10 cellular contexts compared by ENCODE assay signal in the genomic region with DNA sequence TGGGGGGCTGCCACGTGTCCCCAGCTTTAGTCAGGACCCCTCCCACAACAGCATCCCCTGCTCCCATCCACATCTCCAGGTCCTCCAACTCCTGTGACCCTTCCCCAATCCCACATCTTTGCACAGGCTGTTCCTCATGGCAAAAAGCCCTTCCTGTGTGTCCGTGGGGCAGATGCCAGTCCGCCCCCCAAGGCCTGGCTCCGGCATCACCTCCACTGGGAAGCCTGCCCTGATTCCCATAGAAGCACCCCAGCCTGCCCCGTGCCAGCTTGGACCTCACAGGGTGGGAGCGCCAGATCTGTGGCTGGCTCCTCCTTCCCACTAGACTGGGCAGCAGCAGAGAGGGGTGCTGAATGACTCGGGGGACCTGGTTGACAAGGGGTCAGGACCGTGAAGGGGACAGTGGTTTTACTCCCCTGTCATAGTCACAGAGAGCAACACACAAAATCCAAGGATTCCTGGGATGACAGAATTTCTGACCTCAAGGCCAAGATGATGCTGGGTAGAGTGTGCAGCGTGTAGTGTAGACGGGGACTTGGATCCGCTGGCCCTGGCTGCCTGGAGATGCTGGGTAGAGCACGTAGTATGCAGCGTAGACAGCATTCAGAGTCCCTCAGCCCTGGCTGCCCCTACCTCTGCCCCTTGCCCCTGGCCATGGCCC. TPM values are rescaled to one million over a fixed set of nuclear protein-coding genes. Genes with fewer than 3 reads are reported as not detected.
A peak's percentile ranks its signal among the peaks of the same experiment; 100 is the strongest.
DNase-seq lines count a peak whose midpoint lies in the region; ATAC-seq and TF ChIP-seq lines count a peak whose summit lies in the region.
"Had no signal": no experiment of that assay in that cellular context is flagged by ENCODE, and none has a peak within 500 bp of the region (broad histone marks: within the 10 kb centered on the region; RNA-seq: fewer than 3 reads in every experiment).

No MANE protein-coding gene starts in this region.

- H3K27me3 Mint-ChIP-seq in MCF 10A (ENCODE audit: insufficient read depth, unreplicated experiment), result no peaks in the 10 kb centered on the region

- peaks cover 6% of the 10 kb centered on the region for H3K36me3 Mint-ChIP-seq in MCF 10A (ENCODE audit: insufficient read depth, unreplicated experiment)

- CTCF ChIA-PET in MCF 10A (lab: Yijun Ruan, JAX), result no interaction called here

- H3K27ac ChIP-seq in breast epithelium, result peak overlapping the region; percentile 40 to 79
- peak overlapping the region; percentile 97 for H3K27ac ChIP-seq in SJSA1
- peak overlapping the region; percentile 63 for H3K27ac ChIP-seq in lower lobe of right lung
- H3K27ac ChIP-seq in upper lobe of right lung, result peak overlapping the region; percentile 47
- H3K27ac ChIP-seq in hepatocyte, result no peak overlapping the region
- H3K27ac ChIP-seq: C4-2B had no signal

- H3K9me3 ChIP-seq in breast epithelium (no peaks in the 10 kb centered on the region), SJSA1 (replicated peaks) (no peaks in the 10 kb centered on the region), lower lobe of right lung (no peaks in the 10 kb centered on the region), upper lobe of right lung (no peaks in the 10 kb centered on the region), hepatocyte (ENCODE audit: low read depth) (no peaks in the 10 kb centered on the region)

- H3K79me2 ChIP-seq in hepatocyte, result no peaks in the 10 kb centered on the region

- no peak overlapping the region for H3K27ac Mint-ChIP-seq in MCF 10A (ENCODE audit: low read depth, unreplicated experiment)

- POLR2A ChIA-PET in MCF 10A (lab: Yijun Ruan, JAX), result interaction anchor here (1.0 kb wide), 1 partner anchor 13 kb away, joined by 5 read pairs; the partner anchor contains the start of gene KLF2

- DNase-seq in breast epithelium (ENCODE audit: low spot score in 2 of 2) (no peak), MCF 10A (ENCODE audit: unreplicated experiment) (no peak), SJSA1 (ENCODE audit: low read depth in 1 of 2, low spot score in 2 of 2) (peak in 1 of 2 experiments; percentile 66), lower lobe of right lung (no peak), upper lobe of right lung (no peak), hepatocyte (ENCODE audit: low spot score) (no peak)
- DNase-seq: NCI-H748 treated with DMSO at 0.1 percent for 48 hours had no signal

- H3K4me3 Mint-ChIP-seq in MCF 10A (ENCODE audit: unreplicated experiment), result no peak overlapping the region

- H3K9me2 ChIP-seq in hepatocyte (replicated peaks; ENCODE audit: insufficient read depth), result no peaks in the 10 kb centered on the region

- H2AFZ ChIP-seq in hepatocyte, result no peak overlapping the region

- ATAC-seq in lower lobe of right lung, result peak in 1 of 2 donors; percentile 32
- peak; percentile 4 for ATAC-seq in upper lobe of right lung
- ATAC-seq in GM19397 (IDR thresholded peaks at IDR 0.05; ENCODE audit: unreplicated experiment), result no peak
- ATAC-seq in GM21576 (IDR thresholded peaks at IDR 0.05; ENCODE audit: unreplicated experiment), result no peak

- no peaks in the 10 kb centered on the region for H4K20me1 ChIP-seq in hepatocyte (ENCODE audit: insufficient read depth, poor library complexity, severe bottlenecking)

- intact Hi-C loops in breast epithelium (cut with DNase I; ENCODE audit: low total_unique reads) (no loop called here), MCF 10A (cut with micrococcal nuclease) (no loop called here), lower lobe of right lung (cut with DNase I) (no loop called here), upper lobe of right lung (cut with DNase I) (no loop called here)

- 85% methylated on average over 13 of the region's 13 CpGs for WGBS in hepatocyte (ENCODE audit: low lambda C conversion rate, missing lambda C conversion rate)

- no peak for TF ChIP-seq POLR2A in breast epithelium (IDR thresholded peaks at IDR 0.05)

- H3K4me1 Mint-ChIP-seq in MCF 10A (ENCODE audit: insufficient read depth, unreplicated experiment), result peaks cover 8% of the 10 kb centered on the region

- H3K27me3 ChIP-seq in breast epithelium, result no peaks in the 10 kb centered on the region
- no peaks in the 10 kb centered on the region for H3K27me3 ChIP-seq in SJSA1 (replicated peaks)
- H3K27me3 ChIP-seq in lower lobe of right lung (ENCODE audit: low read depth), result no peaks in the 10 kb centered on the region
- no peaks in the 10 kb centered on the region for H3K27me3 ChIP-seq in upper lobe of right lung
- no peaks in the 10 kb centered on the region for H3K27me3 ChIP-seq in hepatocyte

- no peaks in the 10 kb centered on the region for H3K36me3 ChIP-seq in breast epithelium
- H3K36me3 ChIP-seq in SJSA1, result no peaks in the 10 kb centered on the region
- no peaks in the 10 kb centered on the region for H3K36me3 ChIP-seq in lower lobe of right lung
- H3K36me3 ChIP-seq in upper lobe of right lung, result no peaks in the 10 kb centered on the region
- H3K36me3 ChIP-seq in hepatocyte (replicated peaks; ENCODE audit: insufficient read depth, low read depth), result no peaks in the 10 kb centered on the region

- H3K4me1 ChIP-seq in breast epithelium (no peaks in the 10 kb centered on the region), SJSA1 (replicated peaks) (peaks cover 79% of the 10 kb centered on the region), lower lobe of right lung (peaks cover 40% of the 10 kb centered on the region), upper lobe of right lung (peaks cover 33% of the 10 kb centered on the region), hepatocyte (ENCODE audit: insufficient read depth) (peaks cover 3% of the 10 kb centered on the region)

- no peak overlapping the region for H3K4me3 ChIP-seq in breast epithelium
- H3K4me3 ChIP-seq in SJSA1, result peak overlapping the region; percentile 2; the same call in 1 of the 2 replicates
- peak overlapping the region; percentile 15 for H3K4me3 ChIP-seq in lower lobe of right lung
- no peak overlapping the region for H3K4me3 ChIP-seq in upper lobe of right lung
- H3K4me3 ChIP-seq in hepatocyte, result no peak overlapping the region

- H3K9me3 Mint-ChIP-seq in MCF 10A (ENCODE audit: unreplicated experiment), result no peaks in the 10 kb centered on the region

- TF ChIP-seq CTCF in breast epithelium (IDR thresholded peaks at IDR 0.05) (no peak), MCF 10A (IDR thresholded peaks at IDR 0.05; ENCODE audit: unreplicated experiment) (no peak), lower lobe of right lung (IDR thresholded peaks at IDR 0.05) (no peak), upper lobe of right lung (IDR thresholded peaks at IDR 0.05) (no peak), hepatocyte (IDR thresholded peaks at IDR 0.05; ENCODE audit: poor library complexity) (no peak)

- no TSS peak for BruUV-seq in MCF 10A (replicated peaks; lab: Mats Ljungman, UMichigan)

- no peak overlapping the region for H3K4me2 ChIP-seq in hepatocyte

RNA-seq across cellular contexts. Expression of gene KLF2, which starts 13.3 kb away (rescaled TPM):
- total RNA-seq in breast epithelium, result 10 to 100 TPM; 12.0 to 23.3 (median 21.8) TPM
- 3.3 and 3.8 TPM in 2 replicates for total RNA-seq in MCF 10A (2022)
- 12.6 and 15.2 TPM in 2 replicates for total RNA-seq in SJSA1 (2014; rRNA removed; shearing (Covaris generic))
- 137 TPM for total RNA-seq in lower lobe of right lung
- total RNA-seq in upper lobe of right lung, result 198 TPM
- total RNA-seq in hepatocyte, result 3.0 and 4.5 TPM in 2 replicates
- 27.7 and 40.9 TPM in 2 replicates for polyA plus RNA-seq in hepatocyte

Comparison
In these comparisons a context has a peak if more than half of its experiments do, and no peak if none do; other contexts are left out.
1. H3K4me3 ChIP-seq: peak in SJSA1 (single experiment) and lower lobe of right lung (single experiment); none in breast epithelium (0 of 3), upper lobe of right lung (single experiment) and hepatocyte (single experiment).